ENCODE assay signal across 8 cellular contexts in genomic region chr5:160438316-160439204, GRCh38. TPM values are rescaled to one million over a fixed set of nuclear protein-coding genes. Genes with fewer than 3 reads are reported as not detected.
A peak's percentile ranks its signal among the peaks of the same experiment; 100 is the strongest.
DNase-seq lines count a peak whose midpoint lies in the region; ATAC-seq and TF ChIP-seq lines count a peak whose summit lies in the region.

No MANE protein-coding gene starts in this region.

- no peaks in the 10 kb centered on the region for H3F3A ChIP-seq in PC-9 (ENCODE audit: insufficient read depth, low read depth)

- peaks cover 67% of the 10 kb centered on the region for H3K4me1 Mint-ChIP-seq in activated T-helper 1 cell treated with anti-CD3 and anti-CD28 coated beads, Interleukin-12 subunit alpha, Interleukin-12 subunit beta, Interleukin-2, Interleukin-4 antibody, amounts not matched to agents 30 ng/mL and 10 ng/mL and 1 ng/mL, durations not matched to agents 14 hours and 24 hours and 36 hours (ENCODE audit: low read depth)
- H3K4me1 Mint-ChIP-seq in nephron progenitor cell, result peaks cover 44% of the 10 kb centered on the region

- H3K27ac Mint-ChIP-seq in activated T-helper 1 cell treated with anti-CD3 and anti-CD28 coated beads, Interleukin-12 subunit alpha, Interleukin-12 subunit beta, Interleukin-2, Interleukin-4 antibody, amounts not matched to agents 30 ng/mL and 10 ng/mL and 1 ng/mL, durations not matched to agents 14 hours and 24 hours and 36 hours, result peak overlapping the region; percentile 96
- no peak overlapping the region for H3K27ac Mint-ChIP-seq in nephron progenitor cell

- no peaks in the 10 kb centered on the region for H3K9me3 Mint-ChIP-seq in activated T-helper 1 cell treated with anti-CD3 and anti-CD28 coated beads, Interleukin-12 subunit alpha, Interleukin-12 subunit beta, Interleukin-2, Interleukin-4 antibody, amounts not matched to agents 30 ng/mL and 10 ng/mL and 1 ng/mL, durations not matched to agents 14 hours and 24 hours and 36 hours
- no peaks in the 10 kb centered on the region for H3K9me3 Mint-ChIP-seq in nephron progenitor cell

- no peak overlapping the region for H3K27ac ChIP-seq in PC-9
- H3K27ac ChIP-seq in substantia nigra (ENCODE audit: low read depth, low read length, poor library complexity, severe bottlenecking), result peak overlapping the region; percentile 23

- CTCF ChIA-PET in PC-9 (lab: Charles Lee), result interaction anchor here (0.5 to 2.0 kb wide), 5 partner anchors 17 to 1361 kb away, joined by 3 to 23 read pairs (median 6); partner anchors contain the start of genes PTTG1 and SLU7

- H3K36me3 ChIP-seq in PC-9 (ENCODE audit: low read depth), result no peaks in the 10 kb centered on the region

- no peaks in the 10 kb centered on the region for H3K27me3 ChIP-seq in PC-9 (ENCODE audit: insufficient read depth, low read depth)

- DNase-seq in DMS114 treated with DMSO at 0.1 percent for 48 hours (lab: John Stamatoyannopoulos, UW; ENCODE audit: unreplicated experiment) (peak; percentile 54), HuH-7 (ENCODE audit: low spot score) (peak; percentile 70), PC-9 (peak in 1 of 2 experiments; percentile 34), fibroblast of the aortic adventitia (ENCODE audit: low read depth) (peak; percentile 79), nephron progenitor cell (peak; percentile 48), substantia nigra (lab: John Stamatoyannopoulos, UW) (peak in 31 of 49 donors; percentile 7 to 60 (median 23))
- DNase-seq in activated T-helper 1 cell treated with anti-CD3 and anti-CD28 coated beads, Interleukin-12 subunit alpha, Interleukin-12 subunit beta, Interleukin-2, Interleukin-4 antibody, amounts not matched to agents 30 ng/mL and 10 ng/mL and 1 ng/mL, durations not matched to agents 14 hours and 24 hours and 36 hours (ENCODE audit: low spot score), result peak; percentile 60

- intact Hi-C loops in PC-9 (cut with micrococcal nuclease; ENCODE audit: unreplicated experiment), result loop anchor here (2.0 to 5.0 kb wide), 2 partner anchors 70 to 349 kb away; no protein-coding TSS in a partner anchor
- intact Hi-C loops in activated T-helper 1 cell treated with anti-CD3 and anti-CD28 coated beads, Interleukin-12 subunit alpha, Interleukin-12 subunit beta, Interleukin-2, Interleukin-4 antibody, amounts not matched to agents 30 ng/mL and 10 ng/mL and 1 ng/mL, durations not matched to agents 14 hours and 24 hours and 36 hours (cut with micrococcal nuclease), result loop anchor here (1.0 to 10.0 kb wide), 10 partner anchors 12 to 946 kb away; partner anchors contain the start of gene PTTG1

- H3K27me3 Mint-ChIP-seq in activated T-helper 1 cell treated with anti-CD3 and anti-CD28 coated beads, Interleukin-12 subunit alpha, Interleukin-12 subunit beta, Interleukin-2, Interleukin-4 antibody, amounts not matched to agents 30 ng/mL and 10 ng/mL and 1 ng/mL, durations not matched to agents 14 hours and 24 hours and 36 hours (ENCODE audit: insufficient read depth), result peaks cover 3% of the 10 kb centered on the region
- H3K27me3 Mint-ChIP-seq in nephron progenitor cell (ENCODE audit: low read depth, poor library complexity), result no peaks in the 10 kb centered on the region

- H3K4me1 ChIP-seq in PC-9 (replicated peaks; ENCODE audit: insufficient read depth), result peaks cover 6% of the 10 kb centered on the region; the same call in 1 of the 2 replicates

- peak overlapping the region; percentile 86 for H2AFZ ChIP-seq in PC-9

- H3K9me3 ChIP-seq in PC-9 (ENCODE audit: insufficient read depth, low read depth), result no peaks in the 10 kb centered on the region

- TF ChIP-seq CTCF in PC-9 (conservative IDR thresholded peaks at IDR 0.05), result peak; percentile 71
- TF ChIP-seq CTCF in fibroblast of the aortic adventitia (IDR thresholded peaks at IDR 0.05; ENCODE audit: insufficient read depth, low read length), result peak; percentile 91
- TF ChIP-seq CTCF in nephron progenitor cell (IDR thresholded peaks at IDR 0.05), result peak; percentile 65

- peak overlapping the region; percentile 61; the same call in 1 of the 2 replicates for H3K4me3 ChIP-seq in PC-9
- peak overlapping the region; percentile 52 for H3K4me3 ChIP-seq in fibroblast of the aortic adventitia (ENCODE audit: low read depth, low read length)

- no peaks in the 10 kb centered on the region for H3K9me2 ChIP-seq in PC-9 (ENCODE audit: insufficient read depth)

- H3K79me2 ChIP-seq in PC-9 (ENCODE audit: low read depth), result no peaks in the 10 kb centered on the region

- POLR2A ChIA-PET in PC-9 (lab: Charles Lee; ENCODE audit: unreplicated experiment), result interaction anchor here (0.6 kb wide), 1 partner anchor 168 kb away, joined by 3 read pairs; no protein-coding TSS in a partner anchor

- peak overlapping the region; percentile 96 for H3K4me2 ChIP-seq in PC-9

- ATAC-seq in GM21526 (IDR thresholded peaks at IDR 0.05; ENCODE audit: low FRiP score, unreplicated experiment), result peak; percentile 40

- H4K20me1 ChIP-seq in PC-9 (ENCODE audit: insufficient read depth), result no peaks in the 10 kb centered on the region

- H3K4me3 Mint-ChIP-seq in activated T-helper 1 cell treated with anti-CD3 and anti-CD28 coated beads, Interleukin-12 subunit alpha, Interleukin-12 subunit beta, Interleukin-2, Interleukin-4 antibody, amounts not matched to agents 30 ng/mL and 10 ng/mL and 1 ng/mL, durations not matched to agents 14 hours and 24 hours and 36 hours, result peak overlapping the region; percentile 82
- peak overlapping the region; percentile 78 for H3K4me3 Mint-ChIP-seq in nephron progenitor cell

- H3K36me3 Mint-ChIP-seq in activated T-helper 1 cell treated with anti-CD3 and anti-CD28 coated beads, Interleukin-12 subunit alpha, Interleukin-12 subunit beta, Interleukin-2, Interleukin-4 antibody, amounts not matched to agents 30 ng/mL and 10 ng/mL and 1 ng/mL, durations not matched to agents 14 hours and 24 hours and 36 hours (ENCODE audit: low read depth), result no peaks in the 10 kb centered on the region
- H3K36me3 Mint-ChIP-seq in nephron progenitor cell (ENCODE audit: low read depth), result no peaks in the 10 kb centered on the region

- no TSS peak for BruUV-seq in PC-9 (replicated peaks; lab: Mats Ljungman, UMichigan)

RNA-seq across cellular contexts. Expression of gene PTTG1, which starts 16.9 kb away (rescaled TPM):
- total RNA-seq in PC-9 (2021) (262 and 272 TPM in 2 replicates), fibroblast of the aortic adventitia (ENCODE audit: low replicate concordance) (107 and 154 TPM in 2 replicates)
- 69.9 and 75.5 TPM in 2 replicates for total RNA-seq in activated T-helper 1 cell treated with anti-CD3 and anti-CD28 coated beads, Interleukin-12 subunit alpha, Interleukin-12 subunit beta, Interleukin-2, Interleukin-4 antibody, amounts not matched to agents 30 ng/mL and 10 ng/mL and 1 ng/mL, durations not matched to agents 14 hours and 24 hours and 36 hours

RNA-seq across cellular contexts. Expression of gene SLU7, which starts 19.7 kb away (rescaled TPM):
- total RNA-seq in PC-9 (2021) (53.6 and 75.3 TPM in 2 replicates), fibroblast of the aortic adventitia (ENCODE audit: low replicate concordance) (59.5 and 69.7 TPM in 2 replicates)
- total RNA-seq in activated T-helper 1 cell treated with anti-CD3 and anti-CD28 coated beads, Interleukin-12 subunit alpha, Interleukin-12 subunit beta, Interleukin-2, Interleukin-4 antibody, amounts not matched to agents 30 ng/mL and 10 ng/mL and 1 ng/mL, durations not matched to agents 14 hours and 24 hours and 36 hours, result 37.4 and 47.4 TPM in 2 replicates

RNA-seq across cellular contexts. Expression of gene FAM200C, which starts 38.7 kb away (rescaled TPM):
- total RNA-seq in PC-9 (2021) (8.6 and 10.5 TPM in 2 replicates), fibroblast of the aortic adventitia (ENCODE audit: low replicate concordance) (5.5 and 6.7 TPM in 2 replicates)
- total RNA-seq in activated T-helper 1 cell treated with anti-CD3 and anti-CD28 coated beads, Interleukin-12 subunit alpha, Interleukin-12 subunit beta, Interleukin-2, Interleukin-4 antibody, amounts not matched to agents 30 ng/mL and 10 ng/mL and 1 ng/mL, durations not matched to agents 14 hours and 24 hours and 36 hours, result 0.65 and 0.98 TPM in 2 replicates
